Comparison of ENCODE assay signal across 1 cellular context in genomic region chr6:112502348-112503130, GRCh38.
TF ChIP-seq lines count a peak whose summit lies in the region.

No MANE protein-coding gene starts in this region.

TF ChIP-seq in GM23338, 12 proteins besides CTCF, POLR2A, EP300 and RAD21 (continued from another document):
- no peak for TF ChIP-seq ZNF462 (CRISPR knock-in tag; IDR thresholded peaks at IDR 0.05)
- no peak for TF ChIP-seq EZH2phosphoT487 (IDR thresholded peaks at IDR 0.05; ENCODE audit: unreplicated experiment)
- no peak for TF ChIP-seq POLR2AphosphoS5 (IDR thresholded peaks at IDR 0.05; ENCODE audit: low read depth)
